ENCODE assay signal across 5 cellular contexts in the genomic region with DNA sequence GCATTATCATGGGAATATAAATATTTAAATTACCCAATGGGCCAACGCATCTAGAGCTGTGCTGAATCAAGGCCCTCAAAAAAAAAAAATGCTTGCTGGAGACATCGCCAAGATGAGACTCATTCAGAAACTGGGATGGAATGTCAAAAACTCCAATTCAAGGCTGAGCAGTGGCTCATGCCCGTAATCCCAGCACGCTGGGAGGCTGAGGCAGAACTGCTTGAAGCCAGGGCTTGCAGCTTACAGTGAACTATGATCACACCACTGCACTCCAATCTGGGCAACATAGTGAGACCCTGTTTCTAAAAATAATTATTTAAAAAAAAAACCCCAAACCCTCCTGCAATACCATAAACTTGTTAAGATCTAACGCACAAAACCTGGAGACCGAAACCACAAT. TPM values are rescaled to one million over a fixed set of nuclear protein-coding genes. Genes with fewer than 3 reads are reported as not detected.
"Had no signal": no experiment of that assay in that cellular context is flagged by ENCODE, and none has a peak within 500 bp of the region (broad histone marks: within the 10 kb centered on the region; RNA-seq: fewer than 3 reads in every experiment).

No MANE protein-coding gene starts in this region.

- H3K9me3 Mint-ChIP-seq: GM23338, H9, HFFc6 had no signal

- H3K27ac Mint-ChIP-seq: GM23338, H9, HFFc6 had no signal

- ATAC-seq: GM23338 had no signal

- DNase-seq: H9, HCEC 1CT, HFFc6, IMR-90 had no signal

- H3K4me3 Mint-ChIP-seq: GM23338, H9, HFFc6 had no signal

- H3K4me3 ChIP-seq: GM23338 had no signal

RNA-seq across cellular contexts. Expression of a gene that starts 3.1 kb away (rescaled TPM):
- total RNA-seq: IMR-90 had no signal
